In genomic region chr17:36601303-36602029, GRCh38 we compare ENCODE assay signal across 8 cellular contexts. TPM values are rescaled to one million over a fixed set of nuclear protein-coding genes. Genes with fewer than 3 reads are reported as not detected.
A peak's percentile ranks its signal among the peaks of the same experiment; 100 is the strongest.
DNase-seq lines count a peak whose midpoint lies in the region; ATAC-seq and TF ChIP-seq lines count a peak whose summit lies in the region.

TSS of gene MRM1 (plus strand) at chr17:36601583. CDS start at chr17:36601811, 228 bp downstream.

- no peak for TF ChIP-seq CTCF in BE2C (IDR thresholded peaks at IDR 0.05; ENCODE audit: low read depth, low read length)
- TF ChIP-seq CTCF in liver (IDR thresholded peaks at IDR 0.05; ENCODE audit: low read depth, low read length, missing input control): no peak

- WGBS in liver: under 1% methylated on average over 60 of the region's 60 CpGs

- H3K9ac ChIP-seq in liver (ENCODE audit: low read depth in 1 of 2, low read length in 2 of 2): peak within 1 kb of the TSS; percentile 83 to 91

- H3K4me1 ChIP-seq in BE2C: no peaks in the 10 kb centered on the region
- peaks cover 5 to 21% (median 15%) of the 10 kb centered on the region in 4 donors for H3K4me1 ChIP-seq in liver (ENCODE audit: control insufficient read depth in 4 of 4, insufficient read depth in 4 of 4, low read length in 3 of 4)

- no peaks in the 10 kb centered on the region for H3K9me3 Mint-ChIP-seq in dendritic cell treated with granulocyte-macrophage colony-stimulating factor and Interleukin-4, amounts not matched to agents 40 ng/mL and 50 ng/mL, for 4 days

- H3K27me3 ChIP-seq in BE2C: no peaks in the 10 kb centered on the region
- no peaks in the 10 kb centered on the region for H3K27me3 ChIP-seq in liver (ENCODE audit: control insufficient read depth in 4 of 4, insufficient read depth in 4 of 4, low read length in 3 of 4)

- DNase-seq in BE2C: peak; percentile 97
- peak; percentile 92 for DNase-seq in NCI-H748 (lab: John Stamatoyannopoulos, UW; ENCODE audit: unreplicated experiment)
- DNase-seq in activated CD4-positive, alpha-beta T cell treated with anti-CD3 and anti-CD28 coated beads, Interleukin-2, amount 50 U/mL, for 24 hours (ENCODE audit: low read depth in 1 of 2, low spot score in 1 of 2): peak; percentile 83 to 90
- DNase-seq in stimulated activated CD4-positive, alpha-beta T cell treated with anti-CD3 and anti-CD28 coated beads, Interleukin-2, amount 100 ng/mL, for 48 hours: peak; percentile 88 to 90

- intact Hi-C loops in dendritic cell treated with granulocyte-macrophage colony-stimulating factor and Interleukin-4, amounts not matched to agents 40 ng/mL and 50 ng/mL, for 4 days (cut with micrococcal nuclease): loop anchor here (1.0 to 10.0 kb wide), 2 partner anchors 9 to 633 kb away; no protein-coding TSS in a partner anchor

- H3K36me3 Mint-ChIP-seq in dendritic cell treated with granulocyte-macrophage colony-stimulating factor and Interleukin-4, amounts not matched to agents 40 ng/mL and 50 ng/mL, for 4 days (ENCODE audit: low read depth): peaks cover 35% of the 10 kb centered on the region

- ATAC-seq in HG03442 (IDR thresholded peaks at IDR 0.05; ENCODE audit: unreplicated experiment): peak; percentile 83

- no peaks in the 10 kb centered on the region for H3K27me3 Mint-ChIP-seq in dendritic cell treated with granulocyte-macrophage colony-stimulating factor and Interleukin-4, amounts not matched to agents 40 ng/mL and 50 ng/mL, for 4 days

- peak; percentile 94 for TF ChIP-seq POLR2A in GM19193 (IDR thresholded peaks at IDR 0.05; ENCODE audit: extremely low read depth, insufficient read depth, insufficient read length)

- H3K27ac ChIP-seq in liver (ENCODE audit: low read depth in 1 of 2, low read length in 2 of 2): peak within 1 kb of the TSS; percentile 77 to 98

- H3K36me3 ChIP-seq in BE2C (no peaks in the 10 kb centered on the region), liver (ENCODE audit: control insufficient read depth in 4 of 4, insufficient read depth in 3 of 4, low read depth in 1 of 4, low read length in 3 of 4) (no peaks in the 10 kb centered on the region)

- H3K27ac Mint-ChIP-seq in dendritic cell treated with granulocyte-macrophage colony-stimulating factor and Interleukin-4, amounts not matched to agents 40 ng/mL and 50 ng/mL, for 4 days: peak within 1 kb of the TSS; percentile 85

- H3K4me3 ChIP-seq in BE2C (ENCODE audit: low read depth, low read length) (peak within 1 kb of the TSS; percentile 91), liver (ENCODE audit: low read depth in 1 of 3, low read length in 3 of 3) (peak within 1 kb of the TSS; percentile 80 to 100 (median 82))

- peak within 1 kb of the TSS; percentile 83 for H3K4me3 Mint-ChIP-seq in dendritic cell treated with granulocyte-macrophage colony-stimulating factor and Interleukin-4, amounts not matched to agents 40 ng/mL and 50 ng/mL, for 4 days

- peak in 1 of 2 donors; percentile 16 for TF ChIP-seq RAD21 in liver (IDR thresholded peaks at IDR 0.05)

- no peaks in the 10 kb centered on the region for H3K9me3 ChIP-seq in BE2C
- no peaks in the 10 kb centered on the region for H3K9me3 ChIP-seq in liver (ENCODE audit: control insufficient read depth in 4 of 4, low read length in 3 of 4)

- peaks cover 48% of the 10 kb centered on the region for H3K4me1 Mint-ChIP-seq in dendritic cell treated with granulocyte-macrophage colony-stimulating factor and Interleukin-4, amounts not matched to agents 40 ng/mL and 50 ng/mL, for 4 days (ENCODE audit: low read depth)

TF ChIP-seq in liver, 16 proteins besides CTCF, POLR2A, EP300 and RAD21:
- TF ChIP-seq JUND (IDR thresholded peaks at IDR 0.05) (no peak), NR2F2 (IDR thresholded peaks at IDR 0.05) (peak; percentile 3), REST (IDR thresholded peaks at IDR 0.05) (peak; percentile 38), HNF4G (IDR thresholded peaks at IDR 0.05) (no peak), GABPA (IDR thresholded peaks at IDR 0.05 in 1 of 2, conservative IDR thresholded peaks at IDR 0.05 in 1 of 2) (peak in 1 of 2 donors; percentile 83), RXRA (IDR thresholded peaks at IDR 0.05) (peak; percentile 70 to 79), YY1 (IDR thresholded peaks at IDR 0.05) (no peak), EGR1 (IDR thresholded peaks at IDR 0.05; ENCODE audit: low read depth in 2 of 2) (peak in 1 of 2 donors; percentile 3), TAF1 (conservative IDR thresholded peaks at IDR 0.05) (no peak), SP1 (IDR thresholded peaks at IDR 0.05) (peak; percentile 36), HNF4A (conservative IDR thresholded peaks at IDR 0.05) (no peak), MAX (IDR thresholded peaks at IDR 0.05) (peak; percentile 74), ZBTB33 (IDR thresholded peaks at IDR 0.05) (no peak), FOXA2 (IDR thresholded peaks at IDR 0.05) (no peak)
- TF ChIP-seq, protein P1, sequence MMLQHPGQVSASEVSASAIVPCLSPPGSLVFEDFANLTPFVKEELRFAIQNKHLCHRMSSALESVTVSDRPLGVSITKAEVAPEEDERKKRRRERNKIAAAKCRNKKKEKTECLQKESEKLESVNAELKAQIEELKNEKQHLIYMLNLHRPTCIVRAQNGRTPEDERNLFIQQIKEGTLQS (IDR thresholded peaks at IDR 0.05): no peak

RNA-seq across cellular contexts. Expression of gene MRM1, which starts in this region (rescaled TPM):
- polyA plus RNA-seq in BE2C (2012; ENCODE audit: insufficient read depth, insufficient read length, low read depth): 7.3 TPM
- total RNA-seq in liver: 1 to 10 TPM; 4.7 to 5.9 TPM
- 1 to 10 TPM; 3.2 to 5.7 TPM for polyA plus RNA-seq in liver

Comparison
In these comparisons a context has a peak if more than half of its experiments do, and no peak if none do; other contexts are left out.
1. Peak in every context shown above with its lines: DNase-seq, ATAC-seq, H3K4me3 ChIP-seq and H3K27ac ChIP-seq.